Comparison of ENCODE assay signal across 8 cellular contexts in the genomic region with DNA sequence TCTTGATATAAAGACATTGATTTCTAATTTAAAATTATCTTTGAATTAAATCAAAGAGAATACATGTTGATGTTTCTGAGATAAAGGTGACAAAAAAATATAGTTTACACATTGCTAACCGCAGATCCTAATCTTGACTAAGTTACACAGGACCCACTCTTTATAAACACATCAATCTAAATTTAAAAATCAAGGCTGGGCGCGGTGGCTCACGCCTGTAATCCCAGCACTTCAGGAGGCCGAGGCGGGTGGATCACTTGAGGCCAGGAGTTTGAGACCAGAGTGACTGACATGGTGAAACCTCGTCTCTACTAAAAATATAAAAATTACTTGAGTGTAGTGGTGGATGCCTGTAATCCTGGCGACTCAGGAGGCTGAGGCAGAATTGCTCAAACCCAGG. TPM values are rescaled to one million over a fixed set of nuclear protein-coding genes. Genes with fewer than 3 reads are reported as not detected.
A peak's percentile ranks its signal among the peaks of the same experiment; 100 is the strongest.
DNase-seq lines count a peak whose midpoint lies in the region; ATAC-seq and TF ChIP-seq lines count a peak whose summit lies in the region.

No MANE protein-coding gene starts in this region.

- no peak overlapping the region for H3K14ac ChIP-seq in IMR-90 (replicated peaks; ENCODE audit: low read depth, low read length)

- in situ Hi-C loops in IMR-90 (cut with MboI; ENCODE audit: low sequenced_read_pairs) (no loop called here), mammary epithelial cell (cut with MboI; ENCODE audit: low sequenced_read_pairs in 2 of 2) (no loop called here)

- H3K36me3 Mint-ChIP-seq in natural killer cell treated with Interleukin-12 subunit alpha and Interleukin-12 subunit beta and Interleukin-15 and Interleukin-18, amount 100 ng/mL, for 72 hours = no peaks in the 10 kb centered on the region

- H2BK20ac ChIP-seq in IMR-90 (ENCODE audit: low read depth, low read length) = no peak overlapping the region

- TF ChIP-seq POLR2A in IMR-90 (IDR thresholded peaks at IDR 0.05; ENCODE audit: low read depth, low read length) = no peak
- no peak for TF ChIP-seq POLR2A in erythroblast (IDR thresholded peaks at IDR 0.05; ENCODE audit: low read length)

- no peak overlapping the region for H2AK9ac ChIP-seq in IMR-90 (replicated peaks; ENCODE audit: low read depth, low read length, poor library complexity)

- no peak overlapping the region for H3K27ac ChIP-seq in IMR-90 (ENCODE audit: insufficient read depth, low read length)
- H3K27ac ChIP-seq in mammary epithelial cell (ENCODE audit: insufficient read depth, low read depth, low read length) = no peak overlapping the region
- H3K27ac ChIP-seq in effector memory CD4-positive, alpha-beta T cell (ENCODE audit: insufficient read depth, low read length, poor library complexity, severe bottlenecking) = no peak overlapping the region

- H2BK15ac ChIP-seq in IMR-90 (ENCODE audit: low read depth, low read length) = no peak overlapping the region

- BruUV-seq in IMR-90 (replicated peaks; lab: Mats Ljungman, UMichigan) = TSS peak; percentile 49
- no TSS peak for BruUV-seq in mammary epithelial cell (replicated peaks; lab: Mats Ljungman, UMichigan)

- H3K9me3 Mint-ChIP-seq in natural killer cell treated with Interleukin-12 subunit alpha and Interleukin-12 subunit beta and Interleukin-15 and Interleukin-18, amount 100 ng/mL, for 72 hours = no peaks in the 10 kb centered on the region

- intact Hi-C loops in IMR-90 (cut with micrococcal nuclease) = no loop called here
- intact Hi-C loops in mammary epithelial cell (cut with micrococcal nuclease) = loop anchor here (5.0 kb wide), 1 partner anchor 82 kb away; no protein-coding TSS in a partner anchor

- H3K23ac ChIP-seq in IMR-90 (ENCODE audit: low read depth, low read length) = no peak overlapping the region

- H4K5ac ChIP-seq in IMR-90 (ENCODE audit: low read depth, low read length) = no peak overlapping the region

- H3K9me3 ChIP-seq in IMR-90 (ENCODE audit: control insufficient read depth, insufficient read depth, low read length) (0 out of 2 replicates have a peak, but pooled peaks cover 2% of the 10 kb centered on the region), mammary epithelial cell (replicated peaks; ENCODE audit: insufficient read depth, low read length) (peaks cover 7% of the 10 kb centered on the region)
- H3K9me3 ChIP-seq in effector memory CD4-positive, alpha-beta T cell (ENCODE audit: control insufficient read depth, low read length) = no peaks in the 10 kb centered on the region

- no peak overlapping the region for H4K8ac ChIP-seq in IMR-90 (ENCODE audit: low read depth in 2 of 2, low read length in 2 of 2)

- dilution Hi-C loops in IMR-90 (cut with HindIII; ENCODE audit: low sequenced_read_pairs, unreplicated experiment) = no loop called here
- dilution Hi-C loops in mammary epithelial cell (cut with HindIII; ENCODE audit: low sequenced_read_pairs) = no loop called here

- H3K4me3 ChIP-seq in AG10803 (ENCODE audit: low read length) (peak overlapping the region; percentile 95), IMR-90 (ENCODE audit: insufficient read depth, low read depth, low read length) (no peak overlapping the region), mammary epithelial cell (replicated peaks in 1 of 3; ENCODE audit: insufficient read depth in 1 of 3, low read depth in 2 of 3, low read length in 3 of 3) (no peak overlapping the region)
- no peak overlapping the region for H3K4me3 ChIP-seq in effector memory CD4-positive, alpha-beta T cell (ENCODE audit: insufficient read depth, low read depth, low read length, poor library complexity, severe bottlenecking)

- H3K36me3 ChIP-seq in IMR-90 (ENCODE audit: control insufficient read depth, insufficient read depth, low read length) = peaks cover 8% of the 10 kb centered on the region
- H3K36me3 ChIP-seq in mammary epithelial cell (ENCODE audit: insufficient read depth, low read length) = peaks cover 1% of the 10 kb centered on the region
- H3K36me3 ChIP-seq in effector memory CD4-positive, alpha-beta T cell (ENCODE audit: control insufficient read depth, insufficient read depth, low read length) = no peaks in the 10 kb centered on the region

- no peak overlapping the region for H3K18ac ChIP-seq in IMR-90 (ENCODE audit: low read depth, low read length)

- no peak overlapping the region for H3K4ac ChIP-seq in IMR-90 (ENCODE audit: low read depth, low read length)

- H3K4me1 ChIP-seq in IMR-90 (ENCODE audit: control insufficient read depth, insufficient read depth, low read length) (peaks cover 2% of the 10 kb centered on the region; the same call in 1 of the 2 replicates), mammary epithelial cell (ENCODE audit: insufficient read depth, low read length) (peaks cover 3% of the 10 kb centered on the region)
- H3K4me1 ChIP-seq in effector memory CD4-positive, alpha-beta T cell (ENCODE audit: control insufficient read depth, insufficient read depth, low read length, poor library complexity, severe bottlenecking) = peaks cover 8% of the 10 kb centered on the region

- H4K20me1 ChIP-seq in IMR-90 (ENCODE audit: insufficient read depth, low read length) (peaks cover 54% of the 10 kb centered on the region), mammary epithelial cell (ENCODE audit: insufficient read depth, low read length) (no peaks in the 10 kb centered on the region)

- H3K9me1 ChIP-seq in IMR-90 (ENCODE audit: insufficient read depth, low read length) = peaks cover 27% of the 10 kb centered on the region

- POLR2A ChIA-PET in IMR-90 (lab: Charles Lee; ENCODE audit: unreplicated experiment) = interaction anchor here (1.4 kb wide), 1 partner anchor 239 kb away, joined by 3 read pairs; no protein-coding TSS in a partner anchor

- no peak overlapping the region for H2BK5ac ChIP-seq in IMR-90 (ENCODE audit: low read depth, low read length, poor library complexity, severe bottlenecking)

- no peak for DNase-seq in AG10803 (ENCODE audit: low read depth)
- no peak for DNase-seq in IMR-90
- no peak for DNase-seq in mammary epithelial cell
- DNase-seq in natural killer cell treated with Interleukin-12 subunit alpha and Interleukin-12 subunit beta and Interleukin-15 and Interleukin-18, amount 100 ng/mL, for 72 hours (ENCODE audit: low spot score) = no peak
- no peak for DNase-seq in NCI-H1694 treated with DMSO at 0.1 percent for 48 hours (lab: John Stamatoyannopoulos, UW)
- DNase-seq in effector memory CD4-positive, alpha-beta T cell = no peak
- DNase-seq in erythroblast (lab: John Stamatoyannopoulos, UW) = no peak

- H3K56ac ChIP-seq in IMR-90 (ENCODE audit: extremely low read depth, insufficient read depth, low read length) = no peak overlapping the region

- peak overlapping the region; percentile 96; the same call in 1 of the 2 replicates for H3K4me2 ChIP-seq in IMR-90 (ENCODE audit: low read depth, low read length)
- peak overlapping the region; percentile 98 for H3K4me2 ChIP-seq in mammary epithelial cell (ENCODE audit: insufficient read depth, low read depth, low read length)

- H2AFZ ChIP-seq in IMR-90 (replicated peaks; ENCODE audit: low read length, poor library complexity) (no peak overlapping the region), mammary epithelial cell (ENCODE audit: low read depth, low read length) (no peak overlapping the region)

- H3K27me3 ChIP-seq in IMR-90 (ENCODE audit: control insufficient read depth, insufficient read depth, low read length) = no peaks in the 10 kb centered on the region
- no peaks in the 10 kb centered on the region for H3K27me3 ChIP-seq in mammary epithelial cell (ENCODE audit: insufficient read depth, low read length)
- H3K27me3 ChIP-seq in effector memory CD4-positive, alpha-beta T cell (replicated peaks; ENCODE audit: control insufficient read depth, insufficient read depth, low read length, poor library complexity, severe bottlenecking) = no peaks in the 10 kb centered on the region

- H3K9ac ChIP-seq in IMR-90 (ENCODE audit: low read depth, low read length) = 0 out of 2 replicates have a peak overlapping the region, but pooled peaks have one; percentile 95
- H3K9ac ChIP-seq in mammary epithelial cell (ENCODE audit: insufficient read depth, low read length) = no peak overlapping the region

- CTCF ChIA-PET in IMR-90 (lab: Yijun Ruan, JAX) = interaction anchor here (0.7 kb wide), 1 partner anchor 59 kb away, joined by 3 read pairs; no protein-coding TSS in a partner anchor
- CTCF ChIA-PET in mammary epithelial cell (lab: Charles Lee; ENCODE audit: low non-redundant PET) = no interaction called here

- H3K27me3 Mint-ChIP-seq in natural killer cell treated with Interleukin-12 subunit alpha and Interleukin-12 subunit beta and Interleukin-15 and Interleukin-18, amount 100 ng/mL, for 72 hours = no peaks in the 10 kb centered on the region

- TF ChIP-seq RAD21 in IMR-90 (IDR thresholded peaks at IDR 0.05; ENCODE audit: low read length) = no peak

- H3K79me1 ChIP-seq in IMR-90 (ENCODE audit: low read depth in 1 of 2, low read length in 2 of 2) = peaks cover 8 to 64% of the 10 kb centered on the region in 2 experiments; a peak in 3 of 4 replicates

- H3K4me1 Mint-ChIP-seq in natural killer cell treated with Interleukin-12 subunit alpha and Interleukin-12 subunit beta and Interleukin-15 and Interleukin-18, amount 100 ng/mL, for 72 hours (ENCODE audit: low read depth in 2 of 2) = peaks cover 14 to 17% of the 10 kb centered on the region in 2 donors

- H3K79me2 ChIP-seq in mammary epithelial cell (ENCODE audit: insufficient read depth, low read length) = peaks cover 56% of the 10 kb centered on the region

- H2AK5ac ChIP-seq in IMR-90 (ENCODE audit: low read depth, low read length) = no peak overlapping the region

- TF ChIP-seq CTCF in AG10803 (conservative IDR thresholded peaks at IDR 0.05; ENCODE audit: low read length) (no peak), IMR-90 (conservative IDR thresholded peaks at IDR 0.05; ENCODE audit: low read depth, low read length) (no peak), mammary epithelial cell (conservative IDR thresholded peaks at IDR 0.05 in 1 of 2, IDR thresholded peaks at IDR 0.05 in 1 of 2; ENCODE audit: extremely low read depth in 1 of 2, insufficient read depth in 1 of 2, low read depth in 1 of 2, low read length in 2 of 2) (no peak)

- no peak for ATAC-seq in IMR-90 (ENCODE audit: low read depth)
- no peak for ATAC-seq in natural killer cell treated with Interleukin-12 subunit alpha and Interleukin-12 subunit beta and Interleukin-15 and Interleukin-18, amount 100 ng/mL, for 72 hours
- no peak for ATAC-seq in GM19455 (IDR thresholded peaks at IDR 0.05; ENCODE audit: unreplicated experiment)

- WGBS in IMR-90 (ENCODE audit: extremely low coverage in 2 of 2, insufficient read length in 1 of 2), 2 experiments = no CpG with 5 or more reads among the region's 8 CpGs
- WGBS in mammary epithelial cell (ENCODE audit: low coverage, missing lambda C conversion rate) = 85% methylated on average over 8 of the region's 8 CpGs

- H3K4me3 Mint-ChIP-seq in natural killer cell treated with Interleukin-12 subunit alpha and Interleukin-12 subunit beta and Interleukin-15 and Interleukin-18, amount 100 ng/mL, for 72 hours = peak overlapping the region; percentile 56

- H2BK120ac ChIP-seq in IMR-90 (ENCODE audit: low read depth, low read length) = no peak overlapping the region

- no peak overlapping the region for H4K91ac ChIP-seq in IMR-90 (ENCODE audit: insufficient read depth, low read depth, low read length)

- peak overlapping the region in 1 of 2 donors; percentile 54 for H3K27ac Mint-ChIP-seq in natural killer cell treated with Interleukin-12 subunit alpha and Interleukin-12 subunit beta and Interleukin-15 and Interleukin-18, amount 100 ng/mL, for 72 hours

RNA-seq across cellular contexts. Expression of a gene that starts 1.9 kb away (rescaled TPM):
- total RNA-seq in IMR-90 (2012; rRNA removed) (70.1 and 88.0 TPM in 2 replicates), mammary epithelial cell (10 to 100 TPM; 46.5 to 60.8 TPM)
- polyA plus RNA-seq in IMR-90 (2012; rRNA removed) (46.5 and 50.0 TPM in 2 replicates), mammary epithelial cell (24.9 TPM)
- polyA plus RNA-seq in IMR-90 (2012; cell fraction: cytosol; rRNA removed) = 20.1 and 23.0 TPM in 2 replicates
- 20.9 and 47.6 TPM in 2 replicates for polyA plus RNA-seq in IMR-90 (2012; cell fraction: nucleus; rRNA removed; ENCODE audit: low replicate concordance)
- polyA minus RNA-seq in mammary epithelial cell = 10.3 TPM
- total RNA-seq in natural killer cell treated with Interleukin-12 subunit alpha and Interleukin-12 subunit beta and Interleukin-15 and Interleukin-18, amount 100 ng/mL, for 72 hours = 10 to 100 TPM; 28.3 to 50.4 TPM
